8 cellular contexts compared by ENCODE assay signal in the genomic region with DNA sequence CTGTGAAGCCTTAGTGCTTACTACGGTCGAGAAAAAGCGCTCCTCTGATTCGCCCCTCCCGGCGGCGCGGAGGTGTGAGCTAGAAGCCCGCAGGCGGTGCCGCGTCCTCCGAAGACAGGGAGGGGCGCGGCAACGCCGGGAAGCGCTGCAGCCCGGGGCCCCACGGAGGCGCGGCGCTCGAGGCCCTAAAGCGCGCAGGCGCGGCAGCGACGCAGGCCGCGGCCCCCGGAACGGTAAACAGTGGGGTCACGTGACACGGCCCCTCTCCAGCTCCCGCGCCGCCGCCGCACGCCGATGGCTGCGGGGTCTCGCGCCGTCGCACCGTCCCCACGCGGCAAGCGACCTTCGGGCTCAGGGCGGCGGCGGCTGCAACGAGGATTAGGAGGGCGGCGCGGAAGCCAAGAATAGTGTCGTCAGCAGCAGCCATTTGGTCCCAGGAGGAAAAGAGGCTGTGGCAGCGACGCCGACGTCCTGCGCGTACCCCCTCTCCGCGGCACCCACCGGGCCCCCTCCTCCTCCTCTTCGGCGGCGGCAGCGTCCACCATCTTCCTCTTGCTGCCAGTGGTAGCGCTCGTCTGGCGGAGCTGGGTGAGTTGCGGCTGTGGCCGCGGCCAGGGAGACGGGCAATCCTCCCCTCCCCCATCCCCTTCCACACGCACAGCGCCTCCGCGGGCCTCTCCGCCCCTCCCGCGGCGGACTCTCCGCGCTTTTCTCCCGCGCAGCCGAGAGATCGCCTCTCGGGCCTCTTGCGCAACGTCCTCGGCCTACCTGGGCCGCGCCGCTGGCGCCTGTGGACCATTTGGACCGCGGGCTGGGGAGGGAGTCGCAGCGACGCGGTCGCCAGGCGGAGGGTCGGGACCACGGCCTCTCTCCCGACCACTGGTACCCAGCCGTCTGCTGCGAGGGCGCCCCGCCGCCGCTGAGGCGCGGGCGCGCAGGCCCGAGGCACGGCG. TPM values are rescaled to one million over a fixed set of nuclear protein-coding genes. Genes with fewer than 3 reads are reported as not detected.
DNase-seq lines count a peak whose midpoint lies in the region; ATAC-seq and TF ChIP-seq lines count a peak whose summit lies in the region.

A gene with protein sequence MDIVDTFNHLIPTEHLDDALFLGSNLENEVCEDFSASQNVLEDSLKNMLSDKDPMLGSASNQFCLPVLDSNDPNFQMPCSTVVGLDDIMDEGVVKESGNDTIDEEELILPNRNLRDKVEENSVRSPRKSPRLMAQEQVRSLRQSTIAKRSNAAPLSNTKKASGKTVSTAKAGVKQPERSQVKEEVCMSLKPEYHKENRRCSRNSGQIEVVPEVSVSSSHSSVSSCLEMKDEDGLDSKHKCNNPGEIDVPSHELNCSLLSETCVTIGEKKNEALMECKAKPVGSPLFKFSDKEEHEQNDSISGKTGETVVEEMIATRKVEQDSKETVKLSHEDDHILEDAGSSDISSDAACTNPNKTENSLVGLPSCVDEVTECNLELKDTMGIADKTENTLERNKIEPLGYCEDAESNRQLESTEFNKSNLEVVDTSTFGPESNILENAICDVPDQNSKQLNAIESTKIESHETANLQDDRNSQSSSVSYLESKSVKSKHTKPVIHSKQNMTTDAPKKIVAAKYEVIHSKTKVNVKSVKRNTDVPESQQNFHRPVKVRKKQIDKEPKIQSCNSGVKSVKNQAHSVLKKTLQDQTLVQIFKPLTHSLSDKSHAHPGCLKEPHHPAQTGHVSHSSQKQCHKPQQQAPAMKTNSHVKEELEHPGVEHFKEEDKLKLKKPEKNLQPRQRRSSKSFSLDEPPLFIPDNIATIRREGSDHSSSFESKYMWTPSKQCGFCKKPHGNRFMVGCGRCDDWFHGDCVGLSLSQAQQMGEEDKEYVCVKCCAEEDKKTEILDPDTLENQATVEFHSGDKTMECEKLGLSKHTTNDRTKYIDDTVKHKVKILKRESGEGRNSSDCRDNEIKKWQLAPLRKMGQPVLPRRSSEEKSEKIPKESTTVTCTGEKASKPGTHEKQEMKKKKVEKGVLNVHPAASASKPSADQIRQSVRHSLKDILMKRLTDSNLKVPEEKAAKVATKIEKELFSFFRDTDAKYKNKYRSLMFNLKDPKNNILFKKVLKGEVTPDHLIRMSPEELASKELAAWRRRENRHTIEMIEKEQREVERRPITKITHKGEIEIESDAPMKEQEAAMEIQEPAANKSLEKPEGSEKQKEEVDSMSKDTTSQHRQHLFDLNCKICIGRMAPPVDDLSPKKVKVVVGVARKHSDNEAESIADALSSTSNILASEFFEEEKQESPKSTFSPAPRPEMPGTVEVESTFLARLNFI (N-terminal part only) (plus strand): TSS at position 240 of the 953 bp plus-strand sequence. CDS start 10,750 bp downstream, outside the sequence.

- DNase-seq in DMS79 (lab: John Stamatoyannopoulos, UW), result peak; percentile 70
- DNase-seq in KG1 (lab: John Stamatoyannopoulos, UW), result peak; percentile 80
- peak; percentile 91 for DNase-seq in activated T-cell treated with anti-CD3 and anti-CD28 coated beads, Interleukin-2, amount 50 U/mL, for 24 hours
- DNase-seq in erythroblast (lab: John Stamatoyannopoulos, UW), result peak; percentile 94 to 96
- peak; percentile 79 to 81 for DNase-seq in stimulated activated CD8-positive, alpha-beta memory T cell treated with anti-CD3 and anti-CD28 coated beads, Interleukin-7, amount 100 ng/mL, for 1 hour (ENCODE audit: low read depth in 2 of 2)

- H3K9ac ChIP-seq in mucosa of stomach (ENCODE audit: low read length), result peak within 1 kb of the TSS; percentile 97

- no peaks in the 10 kb centered on the region for H3K9me3 ChIP-seq in mucosa of stomach (ENCODE audit: control insufficient read depth, low read length)

- H3K27me3 ChIP-seq in mucosa of stomach (ENCODE audit: control insufficient read depth, insufficient read depth, low read length), result no peaks in the 10 kb centered on the region

- peak within 1 kb of the TSS; percentile 97 for H3K27ac Mint-ChIP-seq in activated T-cell treated with anti-CD3 and anti-CD28 coated beads, Interleukin-2, amount 50 U/mL, for 24 hours

- peaks cover 3% of the 10 kb centered on the region for H3K27me3 Mint-ChIP-seq in activated T-cell treated with anti-CD3 and anti-CD28 coated beads, Interleukin-2, amount 50 U/mL, for 24 hours

- H3K4me3 Mint-ChIP-seq in activated T-cell treated with anti-CD3 and anti-CD28 coated beads, Interleukin-2, amount 50 U/mL, for 24 hours, result peak within 1 kb of the TSS; percentile 94

- TF ChIP-seq POLR2A in erythroblast (IDR thresholded peaks at IDR 0.05; ENCODE audit: low read length), result peak; percentile 80

- H3K36me3 Mint-ChIP-seq in activated T-cell treated with anti-CD3 and anti-CD28 coated beads, Interleukin-2, amount 50 U/mL, for 24 hours (ENCODE audit: low read depth), result peaks cover 8% of the 10 kb centered on the region

- H3K4me1 ChIP-seq in mucosa of stomach (ENCODE audit: control insufficient read depth, insufficient read depth, low read length), result peaks cover 15% of the 10 kb centered on the region

- no peaks in the 10 kb centered on the region for H3K9me3 Mint-ChIP-seq in activated T-cell treated with anti-CD3 and anti-CD28 coated beads, Interleukin-2, amount 50 U/mL, for 24 hours

- H3K4me3 ChIP-seq in mucosa of stomach (ENCODE audit: low read length), result peak within 1 kb of the TSS; percentile 84

- peak; percentile 89 for ATAC-seq in GM21723 (IDR thresholded peaks at IDR 0.05; ENCODE audit: unreplicated experiment)

- no peaks in the 10 kb centered on the region for H3K36me3 ChIP-seq in mucosa of stomach (ENCODE audit: control insufficient read depth, insufficient read depth, low read length)

- H3K4me1 Mint-ChIP-seq in activated T-cell treated with anti-CD3 and anti-CD28 coated beads, Interleukin-2, amount 50 U/mL, for 24 hours (ENCODE audit: low read depth), result peaks cover 45% of the 10 kb centered on the region

TF ChIP-seq in PFSK-1, 5 proteins besides CTCF, POLR2A, EP300 and RAD21:
- TF ChIP-seq, protein P1, sequence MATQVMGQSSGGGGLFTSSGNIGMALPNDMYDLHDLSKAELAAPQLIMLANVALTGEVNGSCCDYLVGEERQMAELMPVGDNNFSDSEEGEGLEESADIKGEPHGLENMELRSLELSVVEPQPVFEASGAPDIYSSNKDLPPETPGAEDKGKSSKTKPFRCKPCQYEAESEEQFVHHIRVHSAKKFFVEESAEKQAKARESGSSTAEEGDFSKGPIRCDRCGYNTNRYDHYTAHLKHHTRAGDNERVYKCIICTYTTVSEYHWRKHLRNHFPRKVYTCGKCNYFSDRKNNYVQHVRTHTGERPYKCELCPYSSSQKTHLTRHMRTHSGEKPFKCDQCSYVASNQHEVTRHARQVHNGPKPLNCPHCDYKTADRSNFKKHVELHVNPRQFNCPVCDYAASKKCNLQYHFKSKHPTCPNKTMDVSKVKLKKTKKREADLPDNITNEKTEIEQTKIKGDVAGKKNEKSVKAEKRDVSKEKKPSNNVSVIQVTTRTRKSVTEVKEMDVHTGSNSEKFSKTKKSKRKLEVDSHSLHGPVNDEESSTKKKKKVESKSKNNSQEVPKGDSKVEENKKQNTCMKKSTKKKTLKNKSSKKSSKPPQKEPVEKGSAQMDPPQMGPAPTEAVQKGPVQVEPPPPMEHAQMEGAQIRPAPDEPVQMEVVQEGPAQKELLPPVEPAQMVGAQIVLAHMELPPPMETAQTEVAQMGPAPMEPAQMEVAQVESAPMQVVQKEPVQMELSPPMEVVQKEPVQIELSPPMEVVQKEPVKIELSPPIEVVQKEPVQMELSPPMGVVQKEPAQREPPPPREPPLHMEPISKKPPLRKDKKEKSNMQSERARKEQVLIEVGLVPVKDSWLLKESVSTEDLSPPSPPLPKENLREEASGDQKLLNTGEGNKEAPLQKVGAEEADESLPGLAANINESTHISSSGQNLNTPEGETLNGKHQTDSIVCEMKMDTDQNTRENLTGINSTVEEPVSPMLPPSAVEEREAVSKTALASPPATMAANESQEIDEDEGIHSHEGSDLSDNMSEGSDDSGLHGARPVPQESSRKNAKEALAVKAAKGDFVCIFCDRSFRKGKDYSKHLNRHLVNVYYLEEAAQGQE (IDR thresholded peaks at IDR 0.05; ENCODE audit: insufficient read depth in 1 of 2, low read depth in 2 of 2, low read length in 2 of 2), result no peak
- TF ChIP-seq POLR2AphosphoS5 (IDR thresholded peaks at IDR 0.05; ENCODE audit: low read depth, low read length) (peak; percentile 70), FOXP2 (optimal IDR thresholded peaks at IDR 0.05; ENCODE audit: borderline replicate concordance, extremely low read depth, extremely low read length, insufficient read depth) (peak; percentile 99), SIN3A (IDR thresholded peaks at IDR 0.05; ENCODE audit: borderline replicate concordance, insufficient read depth, low read length) (peak; percentile 43; the same call in 1 of the 2 replicates), TAF1 (IDR thresholded peaks at IDR 0.05; ENCODE audit: borderline replicate concordance, insufficient read depth, low read length) (peak; percentile 28; the same call in 1 of the 2 replicates)
TF ChIP-seq in PFSK-1: peak in this region for 4.

RNA-seq across cellular contexts. Expression of the gene that starts here (rescaled TPM):
- polyA plus RNA-seq in PFSK-1 (2012; ENCODE audit: insufficient read length, low read depth), result 11.3 TPM

Comparison
In these comparisons a context has a peak if more than half of its experiments do, and no peak if none do; other contexts are left out.
1. Peak in every context shown above with its lines: DNase-seq, ATAC-seq and H3K4me3 ChIP-seq.